8 cellular contexts compared by ENCODE assay signal in genomic region chr1:221961532-221962292, GRCh38.
DNase-seq lines count a peak whose midpoint lies in the region; ATAC-seq and TF ChIP-seq lines count a peak whose summit lies in the region.

No MANE protein-coding gene starts in this region.

- peak overlapping the region; percentile 22; the same call in 1 of the 2 replicates for H3K4me3 ChIP-seq in PC-9
- no peak overlapping the region for H3K4me3 ChIP-seq in adrenal gland
- no peak overlapping the region for H3K4me3 ChIP-seq in skeletal muscle cell (ENCODE audit: low read depth, low read length)

- no peak overlapping the region for H2AFZ ChIP-seq in PC-9

- peaks cover 4% of the 10 kb centered on the region; the same call in 1 of the 2 replicates for H3K9me3 ChIP-seq in PC-9 (ENCODE audit: insufficient read depth, low read depth)
- H3K9me3 ChIP-seq in adrenal gland (replicated peaks in 1 of 3): no peaks in the 10 kb centered on the region

- H3F3A ChIP-seq in PC-9 (ENCODE audit: insufficient read depth, low read depth): peaks cover 58% of the 10 kb centered on the region

- H3K36me3 ChIP-seq in PC-9 (ENCODE audit: low read depth) (no peaks in the 10 kb centered on the region), adrenal gland (replicated peaks in 1 of 2) (no peaks in the 10 kb centered on the region)

- intact Hi-C loops in PC-9 (cut with micrococcal nuclease; ENCODE audit: unreplicated experiment) (no loop called here), adrenal gland (cut with DNase I) (no loop called here)

- CTCF ChIA-PET in PC-9 (lab: Charles Lee): interaction anchor here (0.6 to 1.2 kb wide), 4 partner anchors 30 to 494 kb away, joined by 3 to 4 read pairs (median 4); no protein-coding TSS in a partner anchor

- H3K79me2 ChIP-seq in PC-9 (ENCODE audit: low read depth): peaks cover 33% of the 10 kb centered on the region

- ATAC-seq in GM18909 (IDR thresholded peaks at IDR 0.05; ENCODE audit: poor library complexity, unreplicated experiment) (peak; percentile 94), HG02981 (IDR thresholded peaks at IDR 0.05; ENCODE audit: unreplicated experiment) (peak; percentile 97)

- no peak for TF ChIP-seq POLR2A in adrenal gland (IDR thresholded peaks at IDR 0.05)

- H4K20me1 ChIP-seq in PC-9 (ENCODE audit: insufficient read depth): no peaks in the 10 kb centered on the region

- H3K9me2 ChIP-seq in PC-9 (ENCODE audit: insufficient read depth): no peaks in the 10 kb centered on the region

- H3K4me1 ChIP-seq in PC-9 (replicated peaks; ENCODE audit: insufficient read depth) (peaks cover 85% of the 10 kb centered on the region), adrenal gland (replicated peaks in 1 of 2) (peaks cover 0 to 12% of the 10 kb centered on the region in 2 donors)

- POLR2A ChIA-PET in PC-9 (lab: Charles Lee; ENCODE audit: unreplicated experiment): interaction anchor here (0.6 to 1.3 kb wide), 5 partner anchors 18 to 247 kb away, joined by 3 to 7 read pairs (median 4); partner anchors contain the start of gene DUSP10

- H3K27me3 ChIP-seq in PC-9 (ENCODE audit: insufficient read depth, low read depth): no peaks in the 10 kb centered on the region
- no peaks in the 10 kb centered on the region for H3K27me3 ChIP-seq in adrenal gland

- H3K27ac ChIP-seq in PC-9: peak overlapping the region; percentile 89
- no peak overlapping the region for H3K27ac ChIP-seq in adrenal gland

- TF ChIP-seq CTCF in PC-9 (conservative IDR thresholded peaks at IDR 0.05) (no peak), adrenal gland (IDR thresholded peaks at IDR 0.05) (no peak)

- DNase-seq in PC-9 (peak; percentile 68 to 91), adrenal gland (peak in 6 of 7 donors; percentile 20 to 43 (median 31)), skeletal muscle cell (ENCODE audit: low read depth) (peak; percentile 18), NCI-H446 (lab: John Stamatoyannopoulos, UW) (no peak), NCI-H345 (lab: John Stamatoyannopoulos, UW) (no peak), NCI-H748 treated with DMSO at 0.1 percent for 48 hours (lab: John Stamatoyannopoulos, UW) (no peak)

- H3K4me2 ChIP-seq in PC-9: peak overlapping the region; percentile 62

- BruUV-seq in PC-9 (replicated peaks; lab: Mats Ljungman, UMichigan): no TSS peak

- 57 to 61% (median 57%) methylated on average over 5 of the region's 5 CpGs for WGBS in adrenal gland, 4 donors

Comparison
In these comparisons a context has a peak if more than half of its experiments do, and no peak if none do; other contexts are left out.
1. DNase-seq: peak in PC-9 (2 of 2), adrenal gland (6 of 7) and skeletal muscle cell (single experiment); none in NCI-H446 (0 of 2), NCI-H345 (single experiment) and NCI-H748 treated with DMSO at 0.1 percent for 48 hours (single experiment).